ENCODE assay signal across 17 cellular contexts in genomic region chr18:9421788-9422329, GRCh38.
"Had no signal": no experiment of that assay in that cellular context is flagged by ENCODE, and none has a peak within 500 bp of the region (broad histone marks: within the 10 kb centered on the region; RNA-seq: fewer than 3 reads in every experiment).

No MANE protein-coding gene starts in this region.

- H3K79me2 ChIP-seq: parathyroid adenoma had no signal

- H2AFZ ChIP-seq: parathyroid adenoma had no signal

- H3K9me3 ChIP-seq: lower lobe of right lung, thyroid gland, vagina had no signal

- DNase-seq: cortex of kidney; effector memory CD8-positive, alpha-beta T cell; foreskin melanocyte; glutamatergic neuron; heart right ventricle; hypothalamus; left ventricle myocardium superior; lower lobe of right lung; natural killer cell; occipital lobe; stimulated activated CD4-positive, alpha-beta T cell treated with anti-CD3 and anti-CD28 coated beads, Interleukin-2, amount 100 ng/mL, for 24 hours; stimulated activated CD4-positive, alpha-beta T cell treated with anti-CD3 and anti-CD28 coated beads, Interleukin-4, amount 100 ng/mL, for 24 hours; stimulated activated naive CD4-positive, alpha-beta T cell treated with Interleukin-2 at 50 U/mL for 16 hours; stomach; thyroid gland had no signal

- H3K27me3 ChIP-seq: heart right ventricle, stomach, thyroid gland, vagina had no signal

- H3K36me3 ChIP-seq: heart right ventricle, lower lobe of right lung, stomach, thyroid gland, vagina had no signal

- H3K27ac ChIP-seq: heart right ventricle, lower lobe of right lung, parathyroid adenoma, stomach, vagina had no signal

- H3K4me3 ChIP-seq: heart right ventricle, lower lobe of right lung, stomach, thyroid gland, vagina had no signal
